20 cellular contexts compared by ENCODE assay signal in the genomic region with DNA sequence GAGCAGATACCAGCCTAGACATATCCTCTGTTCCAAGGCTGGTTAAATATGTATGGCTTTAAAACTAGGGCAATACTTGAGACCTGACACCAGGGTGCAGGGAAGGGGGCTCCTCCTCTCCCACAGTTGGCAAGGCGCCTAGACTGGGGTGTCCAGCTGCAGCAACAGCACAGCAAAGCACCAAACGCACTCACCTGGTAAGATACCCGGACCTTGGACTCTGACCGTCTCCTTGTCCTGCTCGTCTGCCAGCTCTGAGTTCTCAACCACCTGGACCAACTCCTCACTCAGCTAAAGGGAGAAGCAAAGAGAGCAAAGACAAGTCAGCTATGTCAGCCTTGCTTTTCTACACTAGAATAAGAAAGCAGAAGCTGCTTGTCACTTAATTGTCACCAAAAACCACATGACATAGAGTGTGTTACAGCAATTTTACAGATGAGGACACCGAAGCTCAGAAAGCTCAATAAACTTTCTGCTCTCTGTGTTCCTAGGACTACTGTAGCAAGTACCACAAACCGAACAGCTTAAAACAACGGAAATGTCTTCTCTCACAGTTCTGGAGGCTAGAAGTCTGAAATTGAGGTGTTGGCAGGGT.
"Had no signal": no experiment of that assay in that cellular context is flagged by ENCODE, and none has a peak within 500 bp of the region (broad histone marks: within the 10 kb centered on the region; RNA-seq: fewer than 3 reads in every experiment).

No MANE protein-coding gene starts in this region.

- ATAC-seq: lower lobe of right lung had no signal

- H3K27ac ChIP-seq: brain microvascular endothelial cell, epithelial cell of prostate, lower lobe of right lung, right atrium auricular region, tibial nerve, vagina had no signal

- H3K4me3 ChIP-seq: lower lobe of right lung, right atrium auricular region, tibial nerve, vagina had no signal

- H3K27me3 Mint-ChIP-seq: progenitor cell of endocrine pancreas had no signal

- H3K9me3 Mint-ChIP-seq: immature natural killer cell, nephron had no signal

- H3K27me3 ChIP-seq: brain microvascular endothelial cell, right atrium auricular region, tibial nerve, vagina had no signal

- H3K9me3 ChIP-seq: lower lobe of right lung, right atrium auricular region, tibial nerve, vagina had no signal

- DNase-seq: activated naive CD4-positive, alpha-beta T cell treated with Interleukin-2 at 50 U/mL for 16 hours; activated T-cell treated with anti-CD3 and anti-CD28 coated beads for 4 hours; anterior cingulate cortex; brain microvascular endothelial cell; cortex of kidney; effector memory CD4-positive, alpha-beta T cell; foreskin melanocyte; immature natural killer cell; lower lobe of right lung; occipital lobe; stimulated activated CD4-positive, alpha-beta T cell treated with anti-CD3 and anti-CD28 coated beads, Interleukin-15, amount 100 ng/mL, for 24 hours; stimulated activated CD4-positive, alpha-beta T cell treated with anti-CD3 and anti-CD28 coated beads, Interleukin-4, amount 100 ng/mL, for 1 hour; stimulated activated naive CD4-positive, alpha-beta T cell; substantia nigra had no signal

- H3K4me3 Mint-ChIP-seq: immature natural killer cell had no signal

- H3K27ac Mint-ChIP-seq: nephron, progenitor cell of endocrine pancreas had no signal
